In the genomic region with DNA sequence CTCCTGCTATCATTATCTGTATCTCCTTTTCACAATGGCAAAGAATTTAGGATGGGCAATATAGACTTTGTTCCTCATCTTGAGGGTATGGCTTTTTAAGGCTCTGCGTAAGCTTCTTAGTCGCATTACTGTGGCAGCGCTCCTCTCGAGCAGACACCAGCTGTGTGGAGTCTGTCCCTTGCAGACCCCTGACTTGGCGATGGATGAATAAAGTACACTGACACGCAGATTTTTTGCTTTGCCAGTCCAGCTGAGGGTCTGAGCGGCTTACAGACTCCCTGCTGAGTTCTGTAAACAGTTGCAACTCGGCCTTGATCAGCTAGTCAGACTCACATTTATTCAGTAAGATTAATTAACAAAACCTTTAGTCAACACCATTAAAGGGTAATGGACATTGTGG, we compare ENCODE assay signal across 18 cellular contexts.
DNase-seq lines count a peak whose midpoint lies in the region; ATAC-seq and TF ChIP-seq lines count a peak whose summit lies in the region.
"Had no signal": no experiment of that assay in that cellular context is flagged by ENCODE, and none has a peak within 500 bp of the region (broad histone marks: within the 10 kb centered on the region; RNA-seq: fewer than 3 reads in every experiment).

No MANE protein-coding gene starts in this region.

- peak; percentile 29 for DNase-seq in D341Med (ENCODE audit: low spot score)
- peak; percentile 71 for DNase-seq in NCI-H1417 treated with DMSO at 0.1 percent for 48 hours (lab: John Stamatoyannopoulos, UW)
- DNase-seq in NCI-H774 (lab: John Stamatoyannopoulos, UW), result peak; percentile 70
- DNase-seq in hepatocyte (ENCODE audit: low spot score), result no peak
- no peak for DNase-seq in NCI-H2196 treated with DMSO at 0.1 percent for 48 hours (lab: John Stamatoyannopoulos, UW; ENCODE audit: unreplicated experiment)
- DNase-seq in DMS53 (lab: John Stamatoyannopoulos, UW), result no peak
- DNase-seq in NCI-H2227 (lab: John Stamatoyannopoulos, UW; ENCODE audit: unreplicated experiment), result no peak
- DNase-seq: EL, KG1, NCI-H1436, NCI-H2029 treated with DMSO at 0.1 percent for 48 hours, NCI-H226, NCI-H526, RPMI8226, SHP77 treated with DMSO at 0.1 percent for 48 hours, SK-N-SH had no signal

- H3K27ac ChIP-seq in hepatocyte, result no peak overlapping the region

- H4K20me1 ChIP-seq in hepatocyte (ENCODE audit: insufficient read depth, poor library complexity, severe bottlenecking), result no peaks in the 10 kb centered on the region

- no peak overlapping the region for H2AFZ ChIP-seq in hepatocyte

- WGBS in hepatocyte (ENCODE audit: low lambda C conversion rate, missing lambda C conversion rate), result 49% methylated on average over 8 of the region's 8 CpGs

- no peaks in the 10 kb centered on the region for H3K4me1 ChIP-seq in hepatocyte (ENCODE audit: insufficient read depth)

- ATAC-seq in HG03196 (IDR thresholded peaks at IDR 0.05; ENCODE audit: unreplicated experiment), result no peak
- ATAC-seq: GM12878 had no signal

- peak overlapping the region; percentile 48 for H3K4me2 ChIP-seq in hepatocyte
- H3K4me2 ChIP-seq: SK-N-SH had no signal

- TF ChIP-seq CTCF in hepatocyte (IDR thresholded peaks at IDR 0.05; ENCODE audit: poor library complexity), result no peak

- H3K9me2 ChIP-seq in hepatocyte (replicated peaks; ENCODE audit: insufficient read depth), result no peaks in the 10 kb centered on the region
- H3K9me2 ChIP-seq: SK-N-SH had no signal

- H3K9me3 ChIP-seq in hepatocyte (ENCODE audit: low read depth), result no peaks in the 10 kb centered on the region
- H3K9me3 ChIP-seq: SK-N-SH had no signal

- H3K36me3 ChIP-seq in hepatocyte (replicated peaks; ENCODE audit: insufficient read depth, low read depth), result no peaks in the 10 kb centered on the region

- no peaks in the 10 kb centered on the region for H3K79me2 ChIP-seq in hepatocyte

- H3K27me3 ChIP-seq in hepatocyte, result no peaks in the 10 kb centered on the region

- no peak overlapping the region for H3K4me3 ChIP-seq in hepatocyte
- H3K4me3 ChIP-seq: GM12878 had no signal

Comparison
In these comparisons a context has a peak if more than half of its experiments do, and no peak if none do; other contexts are left out.
1. DNase-seq: peak in D341Med (single experiment), NCI-H1417 treated with DMSO at 0.1 percent for 48 hours (single experiment) and NCI-H774 (single experiment); none in hepatocyte (single experiment), NCI-H2196 treated with DMSO at 0.1 percent for 48 hours (single experiment), DMS53 (single experiment) and NCI-H2227 (single experiment).